Comparison of ENCODE assay signal across 8 cellular contexts in the genomic region with DNA sequence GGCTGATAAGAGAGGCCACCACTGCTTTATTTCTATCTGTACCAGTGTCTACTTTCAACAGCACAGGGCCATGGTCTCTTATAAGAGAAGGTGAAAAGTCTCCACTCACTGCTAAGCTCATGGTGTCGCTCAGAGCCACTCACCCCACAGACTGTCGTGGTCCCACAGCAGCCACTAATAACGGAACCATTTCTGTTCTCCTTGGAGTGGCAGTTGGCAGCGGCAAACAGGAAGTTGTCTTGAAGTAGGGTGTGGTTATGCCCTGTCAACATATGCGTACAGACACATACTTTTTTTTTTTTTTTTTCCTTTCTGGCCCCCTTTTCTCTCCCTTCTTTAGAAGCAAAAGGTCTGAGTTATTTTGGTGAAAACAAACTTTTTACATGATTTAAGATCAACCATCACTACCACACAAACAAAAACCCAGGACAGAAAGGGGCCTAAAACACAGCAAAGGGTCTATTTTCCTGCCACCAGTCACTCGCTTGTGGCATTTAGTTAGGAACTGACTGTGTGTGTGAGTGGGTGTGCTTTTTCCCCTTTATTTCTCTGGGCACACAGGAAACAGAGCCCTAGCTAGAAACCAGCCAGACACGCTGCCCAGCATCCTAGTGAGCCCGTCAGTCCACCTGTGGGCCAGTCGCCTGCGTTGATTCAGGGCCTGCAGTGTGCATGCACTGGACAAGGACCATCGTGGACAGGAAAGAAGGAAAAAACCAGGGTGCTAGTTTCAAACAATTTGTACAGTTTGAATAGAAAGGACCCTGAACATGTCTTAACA.
DNase-seq lines count a peak whose midpoint lies in the region; ATAC-seq and TF ChIP-seq lines count a peak whose summit lies in the region.

No MANE protein-coding gene starts in this region.

- peak overlapping the region; percentile 56 for H3K4me3 ChIP-seq in GM12865 (ENCODE audit: low read depth, low read length)
- no peak overlapping the region for H3K4me3 ChIP-seq in Caco-2 (ENCODE audit: low read depth, low read length)

- peak; percentile 40; the same call in 1 of the 2 replicates for TF ChIP-seq POLR2A in Raji (IDR thresholded peaks at IDR 0.05; ENCODE audit: insufficient read depth, low read depth, low read length)

- no TSS peak for BruUV-seq in Caco-2 (replicated peaks; lab: Mats Ljungman, UMichigan)

- no peaks in the 10 kb centered on the region for H3K27me3 ChIP-seq in Caco-2 (replicated peaks; ENCODE audit: control insufficient read depth, insufficient read depth, low read length)

- peak overlapping the region; percentile 75 for H3K4me3 Mint-ChIP-seq in activated naive CD4-positive, alpha-beta T cell treated with anti-CD3 and anti-CD28 coated beads, Interleukin-2, amount 50 U/mL, for 24 hours
- H3K4me3 Mint-ChIP-seq in natural killer cell, result peak overlapping the region; percentile 72
- no peak overlapping the region for H3K4me3 Mint-ChIP-seq in Caco-2 (ENCODE audit: unreplicated experiment)

- H3K27ac Mint-ChIP-seq in activated naive CD4-positive, alpha-beta T cell treated with anti-CD3 and anti-CD28 coated beads, Interleukin-2, amount 50 U/mL, for 24 hours, result peak overlapping the region; percentile 88
- H3K27ac Mint-ChIP-seq in natural killer cell, result peak overlapping the region; percentile 84 to 88
- no peak overlapping the region for H3K27ac Mint-ChIP-seq in Caco-2 (ENCODE audit: unreplicated experiment)

- H3K4me1 ChIP-seq in Caco-2, result peaks cover 4% of the 10 kb centered on the region; the same call in 1 of the 2 replicates

- H3K9me3 Mint-ChIP-seq in activated naive CD4-positive, alpha-beta T cell treated with anti-CD3 and anti-CD28 coated beads, Interleukin-2, amount 50 U/mL, for 24 hours, result no peaks in the 10 kb centered on the region
- H3K9me3 Mint-ChIP-seq in natural killer cell, result no peaks in the 10 kb centered on the region
- no peaks in the 10 kb centered on the region for H3K9me3 Mint-ChIP-seq in Caco-2 (ENCODE audit: unreplicated experiment)

- H3K4me1 Mint-ChIP-seq in activated naive CD4-positive, alpha-beta T cell treated with anti-CD3 and anti-CD28 coated beads, Interleukin-2, amount 50 U/mL, for 24 hours, result peaks cover 80% of the 10 kb centered on the region
- peaks cover 45 to 51% of the 10 kb centered on the region in 2 donors for H3K4me1 Mint-ChIP-seq in natural killer cell
- H3K4me1 Mint-ChIP-seq in Caco-2 (ENCODE audit: low read depth, unreplicated experiment), result peaks cover 6% of the 10 kb centered on the region

- H3K27me3 Mint-ChIP-seq in activated naive CD4-positive, alpha-beta T cell treated with anti-CD3 and anti-CD28 coated beads, Interleukin-2, amount 50 U/mL, for 24 hours, result no peaks in the 10 kb centered on the region
- H3K27me3 Mint-ChIP-seq in natural killer cell (ENCODE audit: low read depth in 2 of 2) (no peaks in the 10 kb centered on the region), Caco-2 (ENCODE audit: insufficient read depth, unreplicated experiment) (no peaks in the 10 kb centered on the region)

- DNase-seq in GM12865 (ENCODE audit: low read depth) (peak; percentile 82), natural killer cell (peak; percentile 37), Caco-2 (no peak), 8988T (no peak)

- H3K36me3 Mint-ChIP-seq in activated naive CD4-positive, alpha-beta T cell treated with anti-CD3 and anti-CD28 coated beads, Interleukin-2, amount 50 U/mL, for 24 hours, result peaks cover 3% of the 10 kb centered on the region
- H3K36me3 Mint-ChIP-seq in natural killer cell (no peaks in the 10 kb centered on the region), Caco-2 (ENCODE audit: insufficient read depth, unreplicated experiment) (no peaks in the 10 kb centered on the region)

- no peaks in the 10 kb centered on the region for H3K9me3 ChIP-seq in Caco-2

- ATAC-seq in HG02623 (IDR thresholded peaks at IDR 0.05; ENCODE audit: unreplicated experiment), result peak; percentile 52
- peak; percentile 69 to 84 (median 71) for ATAC-seq in natural killer cell
- no peak for ATAC-seq in HG02870 (IDR thresholded peaks at IDR 0.05; ENCODE audit: unreplicated experiment)

- CTCF ChIA-PET in Caco-2 (lab: Charles Lee), result interaction anchor here (0.8 kb wide), 1 partner anchor 1499 kb away, joined by 4 read pairs; no protein-coding TSS in a partner anchor

- POLR2A ChIA-PET in Caco-2 (lab: Charles Lee), result interaction anchor here (0.6 kb wide), 1 partner anchor 280 kb away, joined by 3 read pairs; no protein-coding TSS in a partner anchor

- intact Hi-C loops in natural killer cell (cut with micrococcal nuclease) (loop anchor here (2.0 to 10.0 kb wide), 2 partner anchors 13 to 127 kb away; no protein-coding TSS in a partner anchor), Caco-2 (cut with micrococcal nuclease; ENCODE audit: unreplicated experiment) (no loop called here)

- H3K36me3 ChIP-seq in Caco-2 (ENCODE audit: control insufficient read depth, insufficient read depth, low read length), result no peaks in the 10 kb centered on the region

- TF ChIP-seq CTCF in GM12865 (IDR thresholded peaks at IDR 0.05; ENCODE audit: insufficient read depth, low read depth, low read length, missing control alignments), result no peak
- TF ChIP-seq CTCF in natural killer cell (IDR thresholded peaks at IDR 0.05), result no peak
- TF ChIP-seq CTCF in Caco-2 (IDR thresholded peaks at IDR 0.05; ENCODE audit: insufficient read depth in 1 of 2, low read depth in 1 of 2, low read length in 1 of 2, severe bottlenecking in 1 of 2, unreplicated experiment in 1 of 2), result no peak

Comparison
In these comparisons a context has a peak if more than half of its experiments do, and no peak if none do; other contexts are left out.
1. DNase-seq: peak in GM12865 (single experiment) and natural killer cell (single experiment); none in Caco-2 (0 of 2) and 8988T (single experiment).